Comparison of ENCODE assay signal across 16 cellular contexts in the genomic region with DNA sequence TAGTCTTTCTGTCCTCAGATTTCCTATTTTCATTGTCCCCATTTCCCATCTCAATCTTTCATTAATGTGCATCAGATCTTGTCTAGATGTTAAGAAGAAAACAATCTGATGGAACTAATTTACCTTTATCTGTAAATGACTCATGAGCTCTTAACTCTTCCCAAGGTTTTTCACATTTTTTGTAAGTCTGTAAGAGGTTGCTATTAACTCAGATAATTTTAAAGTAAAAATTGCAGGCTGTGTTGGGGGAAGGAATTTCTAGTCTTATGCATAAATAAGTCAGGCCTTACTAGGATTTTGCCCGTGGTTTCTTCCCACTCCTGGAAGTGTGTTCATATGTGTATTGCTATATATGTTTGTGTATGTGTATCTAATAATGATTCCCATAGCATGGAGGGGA. TPM values are rescaled to one million over a fixed set of nuclear protein-coding genes. Genes with fewer than 3 reads are reported as not detected.
DNase-seq lines count a peak whose midpoint lies in the region; ATAC-seq, FAIRE-seq and TF ChIP-seq lines count a peak whose summit lies in the region.
"Had no signal": no experiment of that assay in that cellular context is flagged by ENCODE, and none has a peak within 500 bp of the region (broad histone marks: within the 10 kb centered on the region; RNA-seq: fewer than 3 reads in every experiment).

No MANE protein-coding gene starts in this region.

- peaks cover 85% of the 10 kb centered on the region for H3K79me2 ChIP-seq in GM23248 (ENCODE audit: insufficient read depth)

- H3K9me3 ChIP-seq in A549 (no peaks in the 10 kb centered on the region), GM23248 (ENCODE audit: low read depth) (no peaks in the 10 kb centered on the region), lower lobe of right lung (no peaks in the 10 kb centered on the region)
- H3K9me3 ChIP-seq: BE2C, Caco-2 had no signal

- H3K27ac ChIP-seq in A549 (no peak overlapping the region), GM23248 (no peak overlapping the region), foreskin keratinocyte (peak overlapping the region; percentile 36), lower lobe of right lung (no peak overlapping the region)
- H3K27ac ChIP-seq: HL-60 had no signal

- no peak for FAIRE-seq in A549 (lab: Jason Lieb, UNC)

- H3F3A ChIP-seq in GM23248 (ENCODE audit: insufficient read depth) = peaks cover 18% of the 10 kb centered on the region

- H2AFZ ChIP-seq in GM23248 = no peak overlapping the region

- H3K4me1 ChIP-seq in A549 (peaks cover 55% of the 10 kb centered on the region; the same call in 2 of the 3 replicates), GM23248 (ENCODE audit: insufficient read depth) (peaks cover 40% of the 10 kb centered on the region), foreskin keratinocyte (peaks cover 34% of the 10 kb centered on the region), lower lobe of right lung (peaks cover 40% of the 10 kb centered on the region)
- H3K4me1 ChIP-seq: Caco-2 had no signal

- H3K9me2 ChIP-seq in GM23248 (ENCODE audit: insufficient read depth) = no peaks in the 10 kb centered on the region

- H3K27me3 Mint-ChIP-seq in type B pancreatic cell = no peaks in the 10 kb centered on the region
- H3K27me3 Mint-ChIP-seq: CD4-positive, CD25-positive, alpha-beta regulatory T cell had no signal

- TF ChIP-seq EP300 in A549 (IDR thresholded peaks at IDR 0.05) = no peak

- 0 out of 3 replicates have a peak overlapping the region, but pooled peaks have one; percentile 94 for H3K4me2 ChIP-seq in A549
- no peak overlapping the region for H3K4me2 ChIP-seq in GM23248 (ENCODE audit: unreplicated experiment)

- ATAC-seq in A549 (no peak), foreskin keratinocyte (no peak), lower lobe of right lung (no peak)

- H3K9ac ChIP-seq in GM23248 = no peak overlapping the region

- intact Hi-C loops in lower lobe of right lung (cut with DNase I) = no loop called here

- H3K4me3 ChIP-seq in A549 = no peak overlapping the region
- no peak overlapping the region for H3K4me3 ChIP-seq in GM23248
- no peak overlapping the region for H3K4me3 ChIP-seq in lower lobe of right lung

- H3K27ac Mint-ChIP-seq in type B pancreatic cell = no peak overlapping the region
- H3K27ac Mint-ChIP-seq: CD4-positive, CD25-positive, alpha-beta regulatory T cell; HFFc6 had no signal

- peaks cover 31% of the 10 kb centered on the region for H3K4me1 Mint-ChIP-seq in type B pancreatic cell (ENCODE audit: unreplicated experiment)

- no peak for TF ChIP-seq RAD21 in A549 (conservative IDR thresholded peaks at IDR 0.05 in 1 of 2, IDR thresholded peaks at IDR 0.05 in 1 of 2)

- POLR2A ChIA-PET in A549 (lab: Yijun Ruan, JAX) = interaction anchor here (0.7 kb wide), 1 partner anchor 79 kb away, joined by 4 read pairs; no protein-coding TSS in a partner anchor

- TF ChIP-seq CTCF in A549 (IDR thresholded peaks at IDR 0.05) (no peak), foreskin keratinocyte (conservative IDR thresholded peaks at IDR 0.05) (no peak), lower lobe of right lung (IDR thresholded peaks at IDR 0.05) (no peak), type B pancreatic cell (conservative IDR thresholded peaks at IDR 0.05) (no peak)

- H3K9me3 Mint-ChIP-seq in type B pancreatic cell = no peaks in the 10 kb centered on the region
- H3K9me3 Mint-ChIP-seq: CD4-positive, CD25-positive, alpha-beta regulatory T cell; HFFc6 had no signal

- no peaks in the 10 kb centered on the region for H3K36me3 Mint-ChIP-seq in type B pancreatic cell
- H3K36me3 Mint-ChIP-seq: CD4-positive, CD25-positive, alpha-beta regulatory T cell had no signal

- no peak for TF ChIP-seq POLR2A in A549 (IDR thresholded peaks at IDR 0.05; ENCODE audit: low read length)

- 88% methylated on average over 1 of the region's 1 CpG for WGBS in A549 (ENCODE audit: missing lambda C conversion rate)
- WGBS in GM23248 (ENCODE audit: low coverage in 1 of 2, low lambda C conversion rate in 2 of 2, missing lambda C conversion rate in 2 of 2), 2 experiments = 9 to 17% methylated on average over 1 of the region's 1 CpG

- H4K20me1 ChIP-seq in GM23248 (ENCODE audit: insufficient read depth) = no peaks in the 10 kb centered on the region; the same call in 1 of the 2 replicates

- no peak overlapping the region for H3K4me3 Mint-ChIP-seq in type B pancreatic cell
- H3K4me3 Mint-ChIP-seq: CD4-positive, CD25-positive, alpha-beta regulatory T cell; HFFc6 had no signal

- in situ Hi-C loops in GM23248 (cut with MboI) = no loop called here

- H3K36me3 ChIP-seq in GM23248 (ENCODE audit: low read depth) (no peaks in the 10 kb centered on the region), lower lobe of right lung (no peaks in the 10 kb centered on the region)
- H3K36me3 ChIP-seq: BE2C had no signal

- CTCF ChIA-PET in A549 (lab: Yijun Ruan, JAX) = interaction anchor here (0.6 to 0.8 kb wide), 2 partner anchors 9 to 27 kb away, joined by 3 read pairs; no protein-coding TSS in a partner anchor

- H3K27me3 ChIP-seq in GM23248 (replicated peaks; ENCODE audit: insufficient read depth) = no peaks in the 10 kb centered on the region
- no peaks in the 10 kb centered on the region for H3K27me3 ChIP-seq in foreskin keratinocyte
- H3K27me3 ChIP-seq in lower lobe of right lung (ENCODE audit: low read depth) = no peaks in the 10 kb centered on the region
- H3K27me3 ChIP-seq: BE2C had no signal

- no peak for DNase-seq in A549 (ENCODE audit: low read depth in 1 of 2, low spot score in 1 of 2)
- DNase-seq in GM23248 = peak; percentile 7
- peak; percentile 55 for DNase-seq in amniotic epithelial cell (ENCODE audit: low read depth)
- no peak for DNase-seq in foreskin keratinocyte
- DNase-seq in cerebellar nuclear complex (lab: John Stamatoyannopoulos, UW) = no peak
- DNase-seq in lower lobe of right lung = no peak
- DNase-seq in type B pancreatic cell (ENCODE audit: extremely low spot score, unreplicated experiment) = no peak
- DNase-seq: ACHN; BE2C; C1 segment of cervical spinal cord; Caco-2; CD4-positive, CD25-positive, alpha-beta regulatory T cell; GDM1; HCEC 1CT; HFFc6 had no signal

TF ChIP-seq in A549, 52 proteins besides CTCF, POLR2A, EP300 and RAD21:
- TF ChIP-seq BHLHE40 (IDR thresholded peaks at IDR 0.05; ENCODE audit: low read depth, low read length) (no peak), TP53 (CRISPR knock-in tag; IDR thresholded peaks at IDR 0.05) (no peak), CHD4 (IDR thresholded peaks at IDR 0.05; ENCODE audit: borderline replicate concordance) (no peak), TFCP2L1 (CRISPR knock-in tag; IDR thresholded peaks at IDR 0.05) (no peak), GATA3 (IDR thresholded peaks at IDR 0.05; ENCODE audit: borderline replicate concordance) (no peak), HOXB13 (CRISPR knock-in tag; IDR thresholded peaks at IDR 0.05; ENCODE audit: low read depth) (no peak)
- TF ChIP-seq, protein P1, sequence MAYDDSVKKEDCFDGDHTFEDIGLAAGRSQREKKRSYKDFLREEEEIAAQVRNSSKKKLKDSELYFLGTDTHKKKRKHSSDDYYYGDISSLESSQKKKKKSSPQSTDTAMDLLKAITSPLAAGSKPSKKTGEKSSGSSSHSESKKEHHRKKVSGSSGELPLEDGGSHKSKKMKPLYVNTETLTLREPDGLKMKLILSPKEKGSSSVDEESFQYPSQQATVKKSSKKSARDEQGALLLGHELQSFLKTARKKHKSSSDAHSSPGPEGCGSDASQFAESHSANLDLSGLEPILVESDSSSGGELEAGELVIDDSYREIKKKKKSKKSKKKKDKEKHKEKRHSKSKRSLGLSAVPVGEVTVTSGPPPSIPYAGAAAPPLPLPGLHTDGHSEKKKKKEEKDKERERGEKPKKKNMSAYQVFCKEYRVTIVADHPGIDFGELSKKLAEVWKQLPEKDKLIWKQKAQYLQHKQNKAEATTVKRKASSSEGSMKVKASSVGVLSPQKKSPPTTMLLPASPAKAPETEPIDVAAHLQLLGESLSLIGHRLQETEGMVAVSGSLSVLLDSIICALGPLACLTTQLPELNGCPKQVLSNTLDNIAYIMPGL (CRISPR knock-in tag; IDR thresholded peaks at IDR 0.05; ENCODE audit: borderline replicate concordance) = no peak
- TF ChIP-seq, protein P2, sequence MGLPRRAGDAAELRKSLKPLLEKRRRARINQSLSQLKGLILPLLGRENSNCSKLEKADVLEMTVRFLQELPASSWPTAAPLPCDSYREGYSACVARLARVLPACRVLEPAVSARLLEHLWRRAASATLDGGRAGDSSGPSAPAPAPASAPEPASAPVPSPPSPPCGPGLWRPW (IDR thresholded peaks at IDR 0.05) = no peak
TF ChIP-seq in A549: peak in this region for 0.

RNA-seq across cellular contexts. Expression of a gene that starts 4.3 kb away (rescaled TPM):
- polyA plus RNA-seq in A549 (2011; rRNA removed) (55.6 and 67.3 TPM in 2 replicates), A549 (2017; fragmentation: RNase III; extraction: RNeasy Plus Mini Kit Qiagen cat#74134 plus additional on column Dnase treatment) (31.8 to 37.8 TPM (median 37.6 TPM) in 3 replicates), GM23248 (2016; fragmentation: Nextera tagmentation; extraction: Ambion mirVana) (13.0 TPM in 2 replicates), foreskin keratinocyte (5.0 and 5.2 TPM in 2 replicates)
- 16.7 and 17.6 TPM in 2 replicates for polyA plus RNA-seq in A549 (2012; cell fraction: cytosol; rRNA removed)
- 15.7 and 20.3 TPM in 2 replicates for polyA plus RNA-seq in A549 (2012; cell fraction: nucleus; rRNA removed)
- polyA minus RNA-seq in A549 (2011; rRNA and poly(A)+ RNA removed) = 60.9 and 70.4 TPM in 2 replicates
- 44.1 and 48.3 TPM in 2 replicates for total RNA-seq in GM23248 (2014; rRNA removed; shearing (Covaris generic))
- total RNA-seq in foreskin keratinocyte (23.0 and 26.6 TPM in 2 replicates), lower lobe of right lung (39.9 TPM), type B pancreatic cell (ENCODE audit: low replicate concordance) (32.9 and 39.7 TPM in 2 replicates)

Comparison
In these comparisons a context has a peak if more than half of its experiments do, and no peak if none do; other contexts are left out.
1. DNase-seq: peak in GM23248 (single experiment) and amniotic epithelial cell (single experiment); none in A549 (0 of 2), foreskin keratinocyte (0 of 2), cerebellar nuclear complex (0 of 2), lower lobe of right lung (single experiment) and type B pancreatic cell (single experiment).